Comparison of ENCODE assay signal across 1 cellular context in the genomic region with DNA sequence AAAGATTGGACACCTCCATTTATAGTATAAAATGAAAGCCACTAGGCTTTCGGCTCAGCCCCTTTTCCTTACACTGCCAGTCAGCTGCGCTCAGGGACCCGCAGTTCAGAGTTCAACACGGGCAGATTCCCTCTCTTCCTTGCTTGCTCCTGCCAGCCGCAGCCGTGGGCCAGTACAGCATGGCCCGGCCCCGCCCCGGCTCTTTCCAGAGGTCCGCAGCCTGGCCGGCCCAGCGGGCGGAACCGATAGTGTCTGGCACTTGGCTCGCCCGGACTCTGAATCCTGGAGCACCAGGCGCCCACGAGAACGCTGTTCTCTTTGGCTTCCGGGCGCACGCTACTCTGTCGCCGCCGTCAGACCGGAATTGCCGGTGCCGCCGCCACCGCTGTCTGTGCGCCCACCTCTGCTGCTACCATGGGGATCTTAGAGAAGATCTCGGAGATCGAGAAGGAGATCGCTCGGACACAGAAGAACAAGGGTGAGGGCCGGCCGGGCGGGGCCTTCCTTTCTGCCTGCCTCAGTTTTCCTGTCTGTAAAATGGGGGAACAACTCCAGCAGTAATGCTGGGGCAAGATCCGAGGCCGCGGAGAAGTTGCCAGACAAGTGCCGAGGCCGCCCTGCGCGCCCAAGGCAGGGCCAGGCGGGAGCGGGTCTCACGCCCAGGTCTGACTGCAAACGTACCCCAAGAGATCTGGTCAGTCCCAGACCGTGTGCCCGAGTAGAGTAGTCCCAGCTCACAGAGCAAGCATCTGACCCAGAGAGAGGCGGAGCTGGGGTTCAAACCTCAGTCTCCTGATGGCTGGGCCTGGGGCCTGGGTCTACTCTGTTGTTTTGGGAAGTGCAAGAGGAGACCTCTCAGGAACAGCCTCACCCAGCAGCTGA.
TF ChIP-seq lines count a peak whose summit lies in the region.

Gene DRG2 (plus strand): TSS at position 339 of the 882 bp plus-strand sequence. CDS start 76 bp downstream, at position 415.

TF ChIP-seq in HEK293, 187 proteins besides CTCF, POLR2A, EP300 and RAD21 (continued from another document and continues in another):
- TF ChIP-seq ELK4 (IDR thresholded peaks at IDR 0.05; ENCODE audit: borderline replicate concordance, low read depth, low read length) (no peak), ZNF544 (tag by site-specific recombination; IDR thresholded peaks at IDR 0.05) (no peak), ZBTB48 (tag by site-specific recombination; IDR thresholded peaks at IDR 0.05) (peak; percentile 69), ZNF692 (tag by site-specific recombination; IDR thresholded peaks at IDR 0.05) (peak; percentile 92), MZF1 (tag by site-specific recombination; IDR thresholded peaks at IDR 0.05; ENCODE audit: borderline replicate concordance) (peak; percentile 80; the same call in 1 of the 2 replicates), MEIS1 (CRISPR knock-in tag; IDR thresholded peaks at IDR 0.05; ENCODE audit: borderline replicate concordance) (no peak), ZNF433 (tag by site-specific recombination; IDR thresholded peaks at IDR 0.05; ENCODE audit: low read depth) (no peak), ZNF140 (tag by site-specific recombination; IDR thresholded peaks at IDR 0.05) (no peak), ZFP69B (tag by site-specific recombination; IDR thresholded peaks at IDR 0.05) (peak; percentile 94), RBAK (tag by site-specific recombination; IDR thresholded peaks at IDR 0.05) (no peak), ZNF837 (tag by site-specific recombination; IDR thresholded peaks at IDR 0.05) (no peak; the same call in 1 of the 2 replicates), ZNF707 (tag by site-specific recombination; IDR thresholded peaks at IDR 0.05) (no peak), KLF10 (tag by site-specific recombination; IDR thresholded peaks at IDR 0.05) (peak; percentile 81), ZNF660 (tag by site-specific recombination; IDR thresholded peaks at IDR 0.05) (peak; percentile 100), ZNF830 (tag by site-specific recombination; IDR thresholded peaks at IDR 0.05; ENCODE audit: low read depth) (no peak), ZNF747 (tag by site-specific recombination; IDR thresholded peaks at IDR 0.05) (no peak), ZNF624 (tag by site-specific recombination; IDR thresholded peaks at IDR 0.05) (no peak), ZNF362 (tag by site-specific recombination; IDR thresholded peaks at IDR 0.05) (no peak), ZNF549 (tag by site-specific recombination; IDR thresholded peaks at IDR 0.05) (no peak), ZNF664 (tag by site-specific recombination; IDR thresholded peaks at IDR 0.05) (peak; percentile 64), ZNF768 (tag by site-specific recombination; IDR thresholded peaks at IDR 0.05) (no peak; the same call in 1 of the 2 replicates), SETDB1 (IDR thresholded peaks at IDR 0.05; ENCODE audit: insufficient read length, low read length) (peak; percentile 11), ZNF266 (tag by site-specific recombination; IDR thresholded peaks at IDR 0.05; ENCODE audit: low read depth) (no peak), ZBTB26 (tag by site-specific recombination; optimal IDR thresholded peaks at IDR 0.05) (peak; percentile 78), ZNF677 (tag by site-specific recombination; IDR thresholded peaks at IDR 0.05) (0 out of 2 replicates have a peak, but pooled peaks have one; percentile 60), ZNF302 (tag by site-specific recombination; IDR thresholded peaks at IDR 0.05; ENCODE audit: low read depth) (no peak), ZBTB20 (tag by site-specific recombination; IDR thresholded peaks at IDR 0.05) (peak; percentile 58; the same call in 1 of the 2 replicates), ZNF112 (tag by site-specific recombination; IDR thresholded peaks at IDR 0.05) (no peak), ZNF76 (tag by site-specific recombination; IDR thresholded peaks at IDR 0.05; ENCODE audit: borderline replicate concordance, low read depth) (peak; percentile 88), ZNF391 (tag by site-specific recombination; IDR thresholded peaks at IDR 0.05; ENCODE audit: borderline replicate concordance, low read depth) (peak; percentile 99; the same call in 1 of the 2 replicates), ZNF214 (tag by site-specific recombination; IDR thresholded peaks at IDR 0.05; ENCODE audit: borderline replicate concordance) (no peak), ZIC2 (tag by site-specific recombination; IDR thresholded peaks at IDR 0.05) (peak; percentile 74), ZNF311 (tag by site-specific recombination; IDR thresholded peaks at IDR 0.05; ENCODE audit: borderline replicate concordance) (no peak), ZSCAN30 (tag by site-specific recombination; IDR thresholded peaks at IDR 0.05) (peak; percentile 99), ZNF514 (tag by site-specific recombination; IDR thresholded peaks at IDR 0.05) (no peak), SP2 (tag by site-specific recombination; IDR thresholded peaks at IDR 0.05) (peak; percentile 63), ZNF19 (tag by site-specific recombination; IDR thresholded peaks at IDR 0.05; ENCODE audit: low read depth) (no peak), ZNF121 (tag by site-specific recombination; IDR thresholded peaks at IDR 0.05) (peak; percentile 95), ZNF510 (tag by site-specific recombination; IDR thresholded peaks at IDR 0.05; ENCODE audit: insufficient replicate concordance) (no peak), WT1 (tag by site-specific recombination; IDR thresholded peaks at IDR 0.05) (peak; percentile 64), ZNF596 (tag by site-specific recombination; IDR thresholded peaks at IDR 0.05) (peak; percentile 69; the same call in 1 of the 2 replicates), YY1 (tag by site-specific recombination; IDR thresholded peaks at IDR 0.05) (peak; percentile 89), ZNF157 (tag by site-specific recombination; IDR thresholded peaks at IDR 0.05) (no peak), ZNF561 (tag by site-specific recombination; IDR thresholded peaks at IDR 0.05; ENCODE audit: borderline replicate concordance) (peak; percentile 99), FEZF1 (tag by site-specific recombination; IDR thresholded peaks at IDR 0.05) (peak; percentile 70), BCL11A (tag by site-specific recombination; IDR thresholded peaks at IDR 0.05; ENCODE audit: low read depth) (peak; percentile 94), ZNF23 (tag by site-specific recombination; IDR thresholded peaks at IDR 0.05; ENCODE audit: borderline replicate concordance) (no peak), ZNF785 (tag by site-specific recombination; IDR thresholded peaks at IDR 0.05) (peak; percentile 86; the same call in 1 of the 2 replicates), ZNF521 (tag by site-specific recombination; IDR thresholded peaks at IDR 0.05) (no peak), ZNF623 (tag by site-specific recombination; IDR thresholded peaks at IDR 0.05) (peak; percentile 54)
- TF ChIP-seq, protein P1, sequence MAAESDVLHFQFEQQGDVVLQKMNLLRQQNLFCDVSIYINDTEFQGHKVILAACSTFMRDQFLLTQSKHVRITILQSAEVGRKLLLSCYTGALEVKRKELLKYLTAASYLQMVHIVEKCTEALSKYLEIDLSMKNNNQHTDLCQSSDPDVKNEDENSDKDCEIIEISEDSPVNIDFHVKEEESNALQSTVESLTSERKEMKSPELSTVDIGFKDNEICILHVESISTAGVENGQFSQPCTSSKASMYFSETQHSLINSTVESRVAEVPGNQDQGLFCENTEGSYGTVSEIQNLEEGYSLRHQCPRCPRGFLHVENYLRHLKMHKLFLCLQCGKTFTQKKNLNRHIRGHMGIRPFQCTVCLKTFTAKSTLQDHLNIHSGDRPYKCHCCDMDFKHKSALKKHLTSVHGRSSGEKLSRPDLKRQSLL (tag by site-specific recombination; IDR thresholded peaks at IDR 0.05): peak; percentile 81
- TF ChIP-seq, protein P2, sequence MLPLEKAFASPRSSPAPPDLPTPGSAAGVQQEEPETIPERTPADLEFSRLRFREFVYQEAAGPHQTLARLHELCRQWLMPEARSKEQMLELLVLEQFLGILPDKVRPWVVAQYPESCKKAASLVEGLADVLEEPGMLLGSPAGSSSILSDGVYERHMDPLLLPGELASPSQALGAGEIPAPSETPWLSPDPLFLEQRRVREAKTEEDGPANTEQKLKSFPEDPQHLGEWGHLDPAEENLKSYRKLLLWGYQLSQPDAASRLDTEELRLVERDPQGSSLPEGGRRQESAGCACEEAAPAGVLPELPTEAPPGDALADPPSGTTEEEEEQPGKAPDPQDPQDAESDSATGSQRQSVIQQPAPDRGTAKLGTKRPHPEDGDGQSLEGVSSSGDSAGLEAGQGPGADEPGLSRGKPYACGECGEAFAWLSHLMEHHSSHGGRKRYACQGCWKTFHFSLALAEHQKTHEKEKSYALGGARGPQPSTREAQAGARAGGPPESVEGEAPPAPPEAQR (tag by site-specific recombination; IDR thresholded peaks at IDR 0.05): peak; percentile 73; the same call in 1 of the 2 replicates
- TF ChIP-seq, protein P3, sequence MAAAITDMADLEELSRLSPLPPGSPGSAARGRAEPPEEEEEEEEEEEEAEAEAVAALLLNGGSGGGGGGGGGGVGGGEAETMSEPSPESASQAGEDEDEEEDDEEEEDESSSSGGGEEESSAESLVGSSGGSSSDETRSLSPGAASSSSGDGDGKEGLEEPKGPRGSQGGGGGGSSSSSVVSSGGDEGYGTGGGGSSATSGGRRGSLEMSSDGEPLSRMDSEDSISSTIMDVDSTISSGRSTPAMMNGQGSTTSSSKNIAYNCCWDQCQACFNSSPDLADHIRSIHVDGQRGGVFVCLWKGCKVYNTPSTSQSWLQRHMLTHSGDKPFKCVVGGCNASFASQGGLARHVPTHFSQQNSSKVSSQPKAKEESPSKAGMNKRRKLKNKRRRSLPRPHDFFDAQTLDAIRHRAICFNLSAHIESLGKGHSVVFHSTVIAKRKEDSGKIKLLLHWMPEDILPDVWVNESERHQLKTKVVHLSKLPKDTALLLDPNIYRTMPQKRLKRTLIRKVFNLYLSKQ (tag by site-specific recombination; IDR thresholded peaks at IDR 0.05; ENCODE audit: borderline replicate concordance): peak; percentile 68; the same call in 1 of the 2 replicates
- TF ChIP-seq, protein P4, sequence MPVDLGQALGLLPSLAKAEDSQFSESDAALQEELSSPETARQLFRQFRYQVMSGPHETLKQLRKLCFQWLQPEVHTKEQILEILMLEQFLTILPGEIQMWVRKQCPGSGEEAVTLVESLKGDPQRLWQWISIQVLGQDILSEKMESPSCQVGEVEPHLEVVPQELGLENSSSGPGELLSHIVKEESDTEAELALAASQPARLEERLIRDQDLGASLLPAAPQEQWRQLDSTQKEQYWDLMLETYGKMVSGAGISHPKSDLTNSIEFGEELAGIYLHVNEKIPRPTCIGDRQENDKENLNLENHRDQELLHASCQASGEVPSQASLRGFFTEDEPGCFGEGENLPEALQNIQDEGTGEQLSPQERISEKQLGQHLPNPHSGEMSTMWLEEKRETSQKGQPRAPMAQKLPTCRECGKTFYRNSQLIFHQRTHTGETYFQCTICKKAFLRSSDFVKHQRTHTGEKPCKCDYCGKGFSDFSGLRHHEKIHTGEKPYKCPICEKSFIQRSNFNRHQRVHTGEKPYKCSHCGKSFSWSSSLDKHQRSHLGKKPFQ (tag by site-specific recombination; IDR thresholded peaks at IDR 0.05): peak; percentile 57
- TF ChIP-seq, protein P5, sequence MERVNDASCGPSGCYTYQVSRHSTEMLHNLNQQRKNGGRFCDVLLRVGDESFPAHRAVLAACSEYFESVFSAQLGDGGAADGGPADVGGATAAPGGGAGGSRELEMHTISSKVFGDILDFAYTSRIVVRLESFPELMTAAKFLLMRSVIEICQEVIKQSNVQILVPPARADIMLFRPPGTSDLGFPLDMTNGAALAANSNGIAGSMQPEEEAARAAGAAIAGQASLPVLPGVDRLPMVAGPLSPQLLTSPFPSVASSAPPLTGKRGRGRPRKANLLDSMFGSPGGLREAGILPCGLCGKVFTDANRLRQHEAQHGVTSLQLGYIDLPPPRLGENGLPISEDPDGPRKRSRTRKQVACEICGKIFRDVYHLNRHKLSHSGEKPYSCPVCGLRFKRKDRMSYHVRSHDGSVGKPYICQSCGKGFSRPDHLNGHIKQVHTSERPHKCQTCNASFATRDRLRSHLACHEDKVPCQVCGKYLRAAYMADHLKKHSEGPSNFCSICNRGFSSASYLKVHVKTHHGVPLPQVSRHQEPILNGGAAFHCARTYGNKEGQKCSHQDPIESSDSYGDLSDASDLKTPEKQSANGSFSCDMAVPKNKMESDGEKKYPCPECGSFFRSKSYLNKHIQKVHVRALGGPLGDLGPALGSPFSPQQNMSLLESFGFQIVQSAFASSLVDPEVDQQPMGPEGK (tag by site-specific recombination; IDR thresholded peaks at IDR 0.05): peak; percentile 88
